Comparison of ENCODE assay signal across 23 cellular contexts in the genomic region with DNA sequence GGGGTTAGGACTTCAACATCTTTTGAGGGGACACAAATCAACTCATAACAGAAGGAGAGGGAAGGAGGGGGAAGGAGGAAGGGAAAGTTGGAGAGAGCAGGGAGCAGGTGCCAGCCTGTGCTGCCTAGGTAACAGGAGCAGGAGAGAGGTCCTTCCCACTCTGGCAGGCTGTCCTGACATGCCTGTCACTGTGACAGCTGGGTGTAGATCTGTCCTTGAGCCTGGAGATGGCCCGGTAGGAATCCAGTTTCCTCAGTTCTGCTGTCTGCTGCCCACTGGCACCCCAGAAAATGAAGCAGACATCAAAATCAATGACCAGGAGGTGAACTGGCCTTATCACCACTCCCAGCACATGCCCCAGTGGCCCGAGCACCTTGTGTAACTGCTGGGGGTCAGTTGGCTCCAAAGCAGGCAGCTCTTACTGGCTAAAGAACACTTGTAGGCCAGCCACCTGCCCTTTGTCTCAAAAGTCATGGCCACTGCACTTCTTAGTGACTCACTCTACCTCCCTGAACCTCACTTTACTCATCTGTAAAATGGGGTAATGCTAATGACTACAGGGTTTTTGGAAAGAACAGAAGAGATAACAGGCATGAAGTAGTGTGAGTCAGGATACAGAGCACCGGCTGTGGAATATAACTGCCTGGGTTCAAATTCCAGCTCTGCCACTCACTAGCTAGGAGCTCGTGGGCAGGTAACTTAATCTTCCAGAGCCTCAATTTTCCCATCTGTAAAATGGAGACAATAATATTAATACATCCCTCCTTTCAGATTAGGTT.
"Had no signal": no experiment of that assay in that cellular context is flagged by ENCODE, and none has a peak within 500 bp of the region (broad histone marks: within the 10 kb centered on the region; RNA-seq: fewer than 3 reads in every experiment).

No MANE protein-coding gene starts in this region.

- H3K9me3 ChIP-seq: body of pancreas, heart left ventricle, mucosa of descending colon, sigmoid colon, stomach, suprapubic skin, tibial nerve had no signal

- H3K4me3 Mint-ChIP-seq: activated CD8-positive, alpha-beta T cell treated with anti-CD3 and anti-CD28 coated beads, Interleukin-2, amount 10 ng/mL, durations not matched to agents 7 days and 5 days; activated naive CD4-positive, alpha-beta T cell treated with anti-CD3 and anti-CD28 coated beads, Interleukin-2, amount 50 U/mL, for 24 hours; activated T-helper 1 cell treated with anti-CD3 and anti-CD28 coated beads, Interleukin-12 subunit alpha, Interleukin-12 subunit beta, Interleukin-2, Interleukin-4 antibody, amounts not matched to agents 30 ng/mL and 10 ng/mL and 1 ng/mL, durations not matched to agents 14 hours and 24 hours and 36 hours; stimulated activated memory B cell treated with anti-CD40 and anti-IgM and Interleukin-4, amounts not matched to agents 10 μg/mL and 1 μg/mL and 100 μg/mL, for 72 hours had no signal

- DNase-seq: activated CD4-positive, alpha-beta T cell treated with anti-CD3 and anti-CD28 coated beads for 1 hour; activated CD4-positive, alpha-beta T cell treated with anti-CD3 and anti-CD28 coated beads, Interleukin-2, amount 50 U/mL, for 1 hour; activated CD8-positive, alpha-beta T cell treated with anti-CD3 and anti-CD28 coated beads, Interleukin-2, amount 10 ng/mL, durations not matched to agents 7 days and 5 days; activated gamma-delta T cell treated with Interleukin-2 at 50 U/mL for 16 hours; anterior cingulate cortex; body of pancreas; heart left ventricle; left cardiac atrium; mesendoderm; mucosa of descending colon; sigmoid colon; stimulated activated CD4-positive, alpha-beta T cell treated with anti-CD3 and anti-CD28 coated beads, Interleukin-15, amount 100 ng/mL, for 24 hours; stomach had no signal

- H3K4me1 Mint-ChIP-seq: activated naive CD4-positive, alpha-beta T cell treated with anti-CD3 and anti-CD28 coated beads, Interleukin-2, amount 50 U/mL, for 24 hours; stimulated activated memory B cell treated with anti-CD40 and anti-IgM and Interleukin-4, amounts not matched to agents 10 μg/mL and 1 μg/mL and 100 μg/mL, for 72 hours had no signal

- H3K4me1 ChIP-seq: body of pancreas, stomach, suprapubic skin had no signal

- H3K36me3 ChIP-seq: cardiac muscle cell, heart left ventricle, sigmoid colon, stomach, suprapubic skin, tibial nerve had no signal

- H3K9me3 Mint-ChIP-seq: activated naive CD4-positive, alpha-beta T cell treated with anti-CD3 and anti-CD28 coated beads, Interleukin-2, amount 50 U/mL, for 24 hours had no signal

- ATAC-seq: activated CD8-positive, alpha-beta T cell treated with anti-CD3 and anti-CD28 coated beads, Interleukin-2, amount 10 ng/mL, durations not matched to agents 7 days and 5 days; body of pancreas; heart left ventricle; left cardiac atrium; mucosa of descending colon; stimulated activated memory B cell treated with anti-CD40 and anti-IgM and Interleukin-4, amounts not matched to agents 10 μg/mL and 1 μg/mL and 100 μg/mL, for 72 hours had no signal

- H3K36me3 Mint-ChIP-seq: activated naive CD4-positive, alpha-beta T cell treated with anti-CD3 and anti-CD28 coated beads, Interleukin-2, amount 50 U/mL, for 24 hours; stimulated activated memory B cell treated with anti-CD40 and anti-IgM and Interleukin-4, amounts not matched to agents 10 μg/mL and 1 μg/mL and 100 μg/mL, for 72 hours had no signal

- H3K27me3 ChIP-seq: body of pancreas, cardiac muscle cell, heart left ventricle, sigmoid colon, suprapubic skin, tibial nerve had no signal

- H3K27ac Mint-ChIP-seq: activated CD8-positive, alpha-beta T cell treated with anti-CD3 and anti-CD28 coated beads, Interleukin-2, amount 10 ng/mL, durations not matched to agents 7 days and 5 days; activated naive CD4-positive, alpha-beta T cell treated with anti-CD3 and anti-CD28 coated beads, Interleukin-2, amount 50 U/mL, for 24 hours; activated T-helper 1 cell treated with anti-CD3 and anti-CD28 coated beads, Interleukin-12 subunit alpha, Interleukin-12 subunit beta, Interleukin-2, Interleukin-4 antibody, amounts not matched to agents 30 ng/mL and 10 ng/mL and 1 ng/mL, durations not matched to agents 14 hours and 24 hours and 36 hours; stimulated activated memory B cell treated with anti-CD40 and anti-IgM and Interleukin-4, amounts not matched to agents 10 μg/mL and 1 μg/mL and 100 μg/mL, for 72 hours had no signal

- H3K4me3 ChIP-seq: body of pancreas, cardiac muscle cell, heart left ventricle, mucosa of descending colon, sigmoid colon, smooth muscle cell, stomach, suprapubic skin, tibial nerve had no signal

- H3K27ac ChIP-seq: body of pancreas, cardiac muscle cell, epithelial cell of prostate, heart left ventricle, sigmoid colon, stomach, suprapubic skin, tibial nerve had no signal

- H3K27me3 Mint-ChIP-seq: activated naive CD4-positive, alpha-beta T cell treated with anti-CD3 and anti-CD28 coated beads, Interleukin-2, amount 50 U/mL, for 24 hours had no signal

- FAIRE-seq: islet of Langerhans, TTC549 had no signal

- H3K4me2 ChIP-seq: smooth muscle cell had no signal
